In genomic region chr7:69698109-69698840, GRCh38 we compare ENCODE assay signal across 21 cellular contexts.
"Had no signal": no experiment of that assay in that cellular context is flagged by ENCODE, and none has a peak within 500 bp of the region (broad histone marks: within the 10 kb centered on the region; RNA-seq: fewer than 3 reads in every experiment).

No MANE protein-coding gene starts in this region.

- H3K36me3 Mint-ChIP-seq: activated CD8-positive, alpha-beta memory T cell treated with anti-CD3 and anti-CD28 coated beads, Interleukin-2, amount 10 ng/mL, durations not matched to agents 7 days and 5 days; activated naive CD8-positive, alpha-beta T cell treated with anti-CD3 and anti-CD28 coated beads for 36 hours had no signal

- ATAC-seq: activated CD8-positive, alpha-beta memory T cell treated with anti-CD3 and anti-CD28 coated beads, Interleukin-2, amount 10 ng/mL, durations not matched to agents 7 days and 5 days; heart left ventricle had no signal

- H3K27ac Mint-ChIP-seq: activated B cell treated with CpG ODN at 0.5 μM for 24 hours; activated CD4-positive, alpha-beta memory T cell treated with anti-CD3 and anti-CD28 coated beads, Interleukin-2, amount 10 ng/mL, durations not matched to agents 7 days and 5 days; activated CD8-positive, alpha-beta memory T cell treated with anti-CD3 and anti-CD28 coated beads, Interleukin-2, amount 10 ng/mL, durations not matched to agents 7 days and 5 days; activated naive CD8-positive, alpha-beta T cell treated with anti-CD3 and anti-CD28 coated beads for 36 hours; brain had no signal

- H3K4me3 ChIP-seq: heart left ventricle, left ventricle myocardium inferior, prostate gland, right atrium auricular region, stomach had no signal

- H3K9me3 ChIP-seq: heart left ventricle, left ventricle myocardium inferior, prostate gland, right atrium auricular region, stomach had no signal

- FAIRE-seq: frontal cortex, small intestine had no signal

- H3K36me3 ChIP-seq: heart left ventricle, left ventricle myocardium inferior, prostate gland, right atrium auricular region, stomach had no signal

- H3K27ac ChIP-seq: heart left ventricle, left ventricle myocardium inferior, prostate gland, right atrium auricular region, stomach had no signal

- H3K4me3 Mint-ChIP-seq: activated B cell treated with CpG ODN at 0.5 μM for 24 hours; activated CD4-positive, alpha-beta memory T cell treated with anti-CD3 and anti-CD28 coated beads, Interleukin-2, amount 10 ng/mL, durations not matched to agents 7 days and 5 days; activated CD8-positive, alpha-beta memory T cell treated with anti-CD3 and anti-CD28 coated beads, Interleukin-2, amount 10 ng/mL, durations not matched to agents 7 days and 5 days; activated naive CD8-positive, alpha-beta T cell treated with anti-CD3 and anti-CD28 coated beads for 36 hours; brain had no signal

- DNase-seq: activated B cell treated with CpG ODN at 0.5 μM for 24 hours; activated CD4-positive, alpha-beta memory T cell treated with anti-CD3 and anti-CD28 coated beads, Interleukin-2, amount 10 ng/mL, durations not matched to agents 7 days and 5 days; activated CD4-positive, alpha-beta T cell treated with anti-CD3 and anti-CD28 coated beads for 48 hours; activated CD8-positive, alpha-beta memory T cell treated with anti-CD3 and anti-CD28 coated beads, Interleukin-2, amount 10 ng/mL, durations not matched to agents 7 days and 5 days; activated naive CD4-positive, alpha-beta T cell; activated naive CD8-positive, alpha-beta T cell treated with anti-CD3 and anti-CD28 coated beads for 36 hours; amniotic stem cell; caudate nucleus; heart left ventricle; kidney glomerular epithelial cell; left ventricle myocardium inferior; small intestine; stimulated activated CD4-positive, alpha-beta T cell treated with anti-CD3 and anti-CD28 coated beads, Interleukin-15, amount 100 ng/mL, for 24 hours; stimulated activated CD4-positive, alpha-beta T cell treated with anti-CD3 and anti-CD28 coated beads, Interleukin-2, amount 100 ng/mL, for 48 hours; stomach; T-helper 9 cell; trophoblast cell had no signal

- H3K27me3 Mint-ChIP-seq: activated B cell treated with CpG ODN at 0.5 μM for 24 hours; activated CD4-positive, alpha-beta memory T cell treated with anti-CD3 and anti-CD28 coated beads, Interleukin-2, amount 10 ng/mL, durations not matched to agents 7 days and 5 days; brain had no signal

- H3K27me3 ChIP-seq: heart left ventricle, right atrium auricular region, stomach had no signal

- H3K9me3 Mint-ChIP-seq: activated B cell treated with CpG ODN at 0.5 μM for 24 hours; activated CD4-positive, alpha-beta memory T cell treated with anti-CD3 and anti-CD28 coated beads, Interleukin-2, amount 10 ng/mL, durations not matched to agents 7 days and 5 days; activated naive CD8-positive, alpha-beta T cell treated with anti-CD3 and anti-CD28 coated beads for 36 hours had no signal
